Comparison of ENCODE assay signal across 6 cellular contexts in genomic region chr12:6871052-6871957, GRCh38. TPM values are rescaled to one million over a fixed set of nuclear protein-coding genes. Genes with fewer than 3 reads are reported as not detected.
DNase-seq lines count a peak whose midpoint lies in the region; ATAC-seq and TF ChIP-seq lines count a peak whose summit lies in the region.

No MANE protein-coding gene starts in this region.

- H3K9me3 Mint-ChIP-seq in activated CD8-positive, alpha-beta T cell treated with anti-CD3 and anti-CD28 coated beads, Interleukin-2, amount 10 ng/mL, durations not matched to agents 7 days and 5 days (ENCODE audit: insufficient read depth) = no peaks in the 10 kb centered on the region

- no peaks in the 10 kb centered on the region for H3K9me3 ChIP-seq in left lung

- TF ChIP-seq CTCF in left lung (IDR thresholded peaks at IDR 0.05) = no peak

- POLR2A ChIA-PET in activated CD8-positive, alpha-beta T cell treated with anti-CD3 and anti-CD28 coated beads, Interleukin-2, amount 10 ng/mL, durations not matched to agents 7 days and 5 days (lab: Charles Lee) = interaction anchor here (0.9 to 3.6 kb wide), 8 partner anchors 11 to 236 kb away, joined by 3 to 47 read pairs (median 14); partner anchors contain the start of genes C12orf57, CDCA3, RNU7-1 and USP5

- peak; percentile 15 for ATAC-seq in activated CD8-positive, alpha-beta T cell treated with anti-CD3 and anti-CD28 coated beads, Interleukin-2, amount 10 ng/mL, durations not matched to agents 7 days and 5 days
- ATAC-seq in left lung (peak; percentile 27), GM21381 (IDR thresholded peaks at IDR 0.05; ENCODE audit: unreplicated experiment) (no peak)

- peaks cover 63% of the 10 kb centered on the region for H3K36me3 Mint-ChIP-seq in activated CD8-positive, alpha-beta T cell treated with anti-CD3 and anti-CD28 coated beads, Interleukin-2, amount 10 ng/mL, durations not matched to agents 7 days and 5 days (ENCODE audit: low read depth)

- H3K27ac Mint-ChIP-seq in activated CD8-positive, alpha-beta T cell treated with anti-CD3 and anti-CD28 coated beads, Interleukin-2, amount 10 ng/mL, durations not matched to agents 7 days and 5 days = peak overlapping the region; percentile 96

- H3K27ac ChIP-seq in left lung = peak overlapping the region; percentile 91

- intact Hi-C loops in left lung (cut with DNase I) = no loop called here

- no peaks in the 10 kb centered on the region for H3K27me3 ChIP-seq in left lung

- CTCF ChIA-PET in activated CD8-positive, alpha-beta T cell treated with anti-CD3 and anti-CD28 coated beads, Interleukin-2, amount 10 ng/mL, durations not matched to agents 7 days and 5 days (lab: Charles Lee) = interaction anchor here (0.7 to 6.1 kb wide), 19 partner anchors 11 to 301 kb away, joined by 3 to 121 read pairs (median 14); partner anchors contain the start of genes C12orf57, CDCA3, COPS7A and ENO2

- H3K4me3 ChIP-seq in left lung = peak overlapping the region; percentile 74 to 82

- H3K4me1 Mint-ChIP-seq in activated CD8-positive, alpha-beta T cell treated with anti-CD3 and anti-CD28 coated beads, Interleukin-2, amount 10 ng/mL, durations not matched to agents 7 days and 5 days (ENCODE audit: low read depth) = peaks cover 65% of the 10 kb centered on the region

- H3K4me3 Mint-ChIP-seq in activated CD8-positive, alpha-beta T cell treated with anti-CD3 and anti-CD28 coated beads, Interleukin-2, amount 10 ng/mL, durations not matched to agents 7 days and 5 days = peak overlapping the region; percentile 94

- DNase-seq in activated T-cell treated with anti-CD3 and anti-CD28 coated beads for 48 hours (ENCODE audit: low read depth) (peak; percentile 52), activated T-cell treated with anti-CD3 and anti-CD28 coated beads for 4 hours (no peak), left lung (peak; percentile 73 to 86), cerebellar nuclear complex (lab: John Stamatoyannopoulos, UW) (no peak)
- DNase-seq in activated CD8-positive, alpha-beta T cell treated with anti-CD3 and anti-CD28 coated beads, Interleukin-2, amount 10 ng/mL, durations not matched to agents 7 days and 5 days = peak; percentile 72

- H3K27me3 Mint-ChIP-seq in activated CD8-positive, alpha-beta T cell treated with anti-CD3 and anti-CD28 coated beads, Interleukin-2, amount 10 ng/mL, durations not matched to agents 7 days and 5 days (ENCODE audit: low read depth) = no peaks in the 10 kb centered on the region

- peaks cover 31 to 63% of the 10 kb centered on the region in 2 donors for H3K4me1 ChIP-seq in left lung

- H3K36me3 ChIP-seq in left lung = peaks cover 0 to 36% of the 10 kb centered on the region in 2 donors

RNA-seq across cellular contexts. Expression of gene SPSB2, which starts 1.8 kb away (rescaled TPM):
- total RNA-seq in activated CD8-positive, alpha-beta T cell treated with anti-CD3 and anti-CD28 coated beads, Interleukin-2, amount 10 ng/mL, durations not matched to agents 7 days and 5 days = 10 to 100 TPM in 1 of 2 experiments, 1 to 10 TPM in 1; 10.0 to 11.2 TPM
- total RNA-seq in left lung = 10 to 100 TPM; 24.5 to 27.1 TPM

RNA-seq across cellular contexts. Expression of gene TPI1, which starts 4.0 kb away (rescaled TPM):
- total RNA-seq in activated CD8-positive, alpha-beta T cell treated with anti-CD3 and anti-CD28 coated beads, Interleukin-2, amount 10 ng/mL, durations not matched to agents 7 days and 5 days = 1,000 to 10,000 TPM; 1,505 to 1,545 TPM
- 100 to 1,000 TPM; 394 to 521 TPM for total RNA-seq in left lung

RNA-seq across cellular contexts. Expression of gene USP5, which starts 19.4 kb away (rescaled TPM):
- total RNA-seq in activated CD8-positive, alpha-beta T cell treated with anti-CD3 and anti-CD28 coated beads, Interleukin-2, amount 10 ng/mL, durations not matched to agents 7 days and 5 days = 100 to 1,000 TPM; 105 to 108 TPM
- 10 to 100 TPM; 80.2 to 90.2 TPM for total RNA-seq in left lung

RNA-seq across cellular contexts. Expression of gene CDCA3, which starts 20.2 kb away (rescaled TPM):
- total RNA-seq in activated CD8-positive, alpha-beta T cell treated with anti-CD3 and anti-CD28 coated beads, Interleukin-2, amount 10 ng/mL, durations not matched to agents 7 days and 5 days = 100 to 1,000 TPM; 103 to 115 TPM
- total RNA-seq in left lung = 1 to 10 TPM; 2.0 to 7.7 TPM

RNA-seq across cellular contexts. Expression of gene GNB3, which starts 30.6 kb away (rescaled TPM):
- under 1 TPM in 1 of 2 experiments, not detected in 1; 0.08 TPM for total RNA-seq in activated CD8-positive, alpha-beta T cell treated with anti-CD3 and anti-CD28 coated beads, Interleukin-2, amount 10 ng/mL, durations not matched to agents 7 days and 5 days
- total RNA-seq in left lung = 1 to 10 TPM; 2.0 to 3.3 TPM

Comparison
In these comparisons a context has a peak if more than half of its experiments do, and no peak if none do; other contexts are left out.
1. DNase-seq: peak in activated T-cell treated with anti-CD3 and anti-CD28 coated beads for 48 hours (single experiment), activated CD8-positive, alpha-beta T cell treated with anti-CD3 and anti-CD28 coated beads, Interleukin-2, amount 10 ng/mL, durations not matched to agents 7 days and 5 days (single experiment) and left lung (2 of 2); none in activated T-cell treated with anti-CD3 and anti-CD28 coated beads for 4 hours (single experiment) and cerebellar nuclear complex (0 of 2).